ENCODE assay signal across 24 cellular contexts in genomic region chr15:40298216-40298935, GRCh38. TPM values are rescaled to one million over a fixed set of nuclear protein-coding genes. Genes with fewer than 3 reads are reported as not detected.
DNase-seq lines count a peak whose midpoint lies in the region; FAIRE-seq and TF ChIP-seq lines count a peak whose summit lies in the region.
"Had no signal": no experiment of that assay in that cellular context is flagged by ENCODE, and none has a peak within 500 bp of the region (broad histone marks: within the 10 kb centered on the region; RNA-seq: fewer than 3 reads in every experiment).

No MANE protein-coding gene starts in this region.

- H3K18ac ChIP-seq in H1 (ENCODE audit: extremely low read depth, low read length): no peak overlapping the region

- POLR2A ChIA-PET in H1 (lab: Charles Lee; ENCODE audit: partially characterized antibody): interaction anchor here (0.9 to 1.0 kb wide), 2 partner anchors 9 to 11 kb away, joined by 3 to 4 read pairs; no protein-coding TSS in a partner anchor

- no peak overlapping the region for H3K9ac ChIP-seq in H1 (replicated peaks in 1 of 4; ENCODE audit: extremely low read depth in 1 of 4, low read depth in 3 of 4, low read length in 3 of 4)
- H3K9ac ChIP-seq: GM23248 had no signal

- no peak overlapping the region; the same call in 1 of the 2 replicates for H2BK15ac ChIP-seq in H1 (ENCODE audit: low read length)

- peaks cover 0 to 6% (median under 1%) of the 10 kb centered on the region in 4 experiments; a peak in 3 of 7 replicates for H3K27me3 ChIP-seq in H1 (replicated peaks in 1 of 4; ENCODE audit: control insufficient read depth in 3 of 4, extremely low read depth in 1 of 4, insufficient read depth in 3 of 4, low read length in 3 of 4)
- H3K27me3 ChIP-seq in osteoblast (ENCODE audit: insufficient read depth, low read length): peaks cover 48% of the 10 kb centered on the region

- peak overlapping the region; percentile 26; the same call in 1 of the 2 replicates for H2BK5ac ChIP-seq in H1 (ENCODE audit: low read depth, low read length)

- TF ChIP-seq CTCF in H1 (IDR thresholded peaks at IDR 0.05; ENCODE audit: control extremely low read depth in 1 of 3, insufficient read depth in 1 of 3, low read depth in 1 of 3, low read length in 3 of 3) (no peak), osteoblast (IDR thresholded peaks at IDR 0.05; ENCODE audit: extremely low read depth, low read depth, low read length) (no peak)

- H2BK20ac ChIP-seq in H1 (ENCODE audit: low read length): no peak overlapping the region

- no peak for FAIRE-seq in H1 (lab: Jason Lieb, UNC)
- FAIRE-seq: A549, D721Med, GM12892, GM18507, H54 had no signal

- H3K23me2 ChIP-seq in H1 (ENCODE audit: low read depth, low read length): no peaks in the 10 kb centered on the region

- no peaks in the 10 kb centered on the region for H4K20me1 ChIP-seq in H1 (replicated peaks in 1 of 2; ENCODE audit: control insufficient read depth in 1 of 2, insufficient read depth in 2 of 2, low read length in 2 of 2)
- no peaks in the 10 kb centered on the region for H4K20me1 ChIP-seq in osteoblast (ENCODE audit: insufficient read depth, low read length)

- H3K9me3 ChIP-seq in H1 (ENCODE audit: insufficient read depth in 2 of 2, low read depth in 1 of 2, low read length in 1 of 2) (0 out of 4 replicates have a peak, but pooled peaks cover 0 to 3% of the 10 kb centered on the region in 2 experiments), osteoblast (ENCODE audit: low read depth, low read length) (peaks cover 4% of the 10 kb centered on the region)
- H3K9me3 ChIP-seq: Caco-2 had no signal

- no peak overlapping the region for H3K14ac ChIP-seq in H1 (ENCODE audit: insufficient read length)

- H3K4me2 ChIP-seq in H1 (ENCODE audit: insufficient read depth in 1 of 2, low read depth in 2 of 2, low read length in 2 of 2) (no peak overlapping the region), osteoblast (ENCODE audit: insufficient read depth, low read length) (no peak overlapping the region)
- H3K4me2 ChIP-seq: A549 had no signal

- H3K23ac ChIP-seq in H1 (ENCODE audit: insufficient read length): no peak overlapping the region

- peak overlapping the region; percentile 40; the same call in 1 of the 2 replicates for H2AK5ac ChIP-seq in H1 (ENCODE audit: low read depth, low read length)

- DNase-seq in NCI-H146 (lab: John Stamatoyannopoulos, UW) (peak; percentile 29), NCI-H146 treated with DMSO at 0.1 percent for 48 hours (lab: John Stamatoyannopoulos, UW; ENCODE audit: unreplicated experiment) (no peak), H1 (ENCODE audit: low read depth in 1 of 2, low spot score in 2 of 2) (no peak), osteoblast (ENCODE audit: insufficient read length, low spot score, missing footprints) (peak; percentile 60), NCI-H345 (lab: John Stamatoyannopoulos, UW) (no peak)
- DNase-seq in activated CD4-positive, alpha-beta T cell treated with anti-CD3 and anti-CD28 coated beads, Interleukin-2, amount 50 U/mL, for 4 hours: no peak
- DNase-seq: AML-193; Caco-2; CD4-positive, alpha-beta T cell; GDM1; GM23248; HCEC 1CT; IMR-90 had no signal

- no peak overlapping the region for H3K4ac ChIP-seq in H1 (replicated peaks; ENCODE audit: insufficient read length, low read depth, low read length)

- no peak overlapping the region for H2BK120ac ChIP-seq in H1 (replicated peaks; ENCODE audit: low read depth, low read length)

- TF ChIP-seq EP300 in H1 (IDR thresholded peaks at IDR 0.05; ENCODE audit: borderline replicate concordance in 1 of 2, low read depth in 2 of 2, low read length in 2 of 2): no peak

- H2AFZ ChIP-seq in H1 (ENCODE audit: low read length) (no peak overlapping the region), osteoblast (ENCODE audit: low read length) (no peak overlapping the region)
- H2AFZ ChIP-seq: GM23248 had no signal

- no peaks in the 10 kb centered on the region for H3K79me2 ChIP-seq in H1 (ENCODE audit: control insufficient read depth in 1 of 2, insufficient read depth in 2 of 2, low read length in 2 of 2)
- H3K79me2 ChIP-seq in osteoblast (ENCODE audit: insufficient read depth, low read length): no peaks in the 10 kb centered on the region

- H3K36me3 ChIP-seq in H1 (ENCODE audit: control insufficient read depth in 2 of 4, insufficient read depth in 4 of 4, low read length in 3 of 4) (no peaks in the 10 kb centered on the region), osteoblast (ENCODE audit: insufficient read depth, low read length) (no peaks in the 10 kb centered on the region)

- H4K5ac ChIP-seq in H1 (ENCODE audit: insufficient read length, low read depth, low read length): no peak overlapping the region

- no peaks in the 10 kb centered on the region for H3K79me1 ChIP-seq in H1 (ENCODE audit: low read depth, low read length)

- 91% methylated on average over 17 of the region's 17 CpGs; no CpG with 5 or more reads in 1 of the 2 experiments for WGBS in H1 (ENCODE audit: extremely low coverage in 1 of 2, insufficient coverage in 1 of 2, insufficient read length in 1 of 2, insufficient replicate concordance in 2 of 2, low coverage in 1 of 2, low lambda C conversion rate in 2 of 2, missing lambda C conversion rate in 1 of 2), 2 experiments

- CTCF ChIA-PET in H1 (lab: Charles Lee; ENCODE audit: partially characterized antibody): interaction anchor here (0.9 to 2.1 kb wide), 7 partner anchors 10 to 73 kb away, joined by 3 to 10 read pairs (median 6); partner anchors contain the start of gene PLCB2

- H2BK12ac ChIP-seq in H1 (ENCODE audit: low read depth, low read length): no peak overlapping the region

- no peak overlapping the region for H4K91ac ChIP-seq in H1 (replicated peaks; ENCODE audit: insufficient read length, low read length)

- no peak overlapping the region for H3K4me3 ChIP-seq in H1 (ENCODE audit: extremely low read depth in 1 of 4, insufficient read depth in 2 of 4, low read depth in 3 of 4, low read length in 4 of 4)
- no peak overlapping the region for H3K4me3 ChIP-seq in osteoblast (ENCODE audit: insufficient read depth, low read length)
- H3K4me3 ChIP-seq: A549, GM23248 had no signal

- no peak for TF ChIP-seq RAD21 in H1 (IDR thresholded peaks at IDR 0.05 in 1 of 2, conservative IDR thresholded peaks at IDR 0.05 in 1 of 2; ENCODE audit: low read depth in 2 of 2, low read length in 2 of 2)

- no peak overlapping the region for H3K56ac ChIP-seq in H1 (replicated peaks; ENCODE audit: insufficient read length, low read depth, low read length)

- TF ChIP-seq POLR2A in H1 (IDR thresholded peaks at IDR 0.05; ENCODE audit: control extremely low read depth in 1 of 2, low read depth in 2 of 2, low read length in 2 of 2): no peak

- H3K27ac ChIP-seq in H1 (ENCODE audit: low read depth, low read length) (no peak overlapping the region), osteoblast (ENCODE audit: low read depth, low read length) (no peak overlapping the region)
- H3K27ac ChIP-seq: 22Rv1, A549, C4-2B, GM23248, HL-60 had no signal

- no peak overlapping the region for H4K8ac ChIP-seq in H1 (ENCODE audit: extremely low read depth, insufficient read depth, low read length)

- H3K4me1 ChIP-seq in H1 (replicated peaks in 1 of 4; ENCODE audit: control insufficient read depth in 3 of 4, insufficient read depth in 4 of 4, low read length in 3 of 4) (peaks cover 0 to 20% (median 10%) of the 10 kb centered on the region in 4 experiments; a peak in 6 of 7 replicates), osteoblast (ENCODE audit: insufficient read depth, low read length) (no peaks in the 10 kb centered on the region)
- H3K4me1 ChIP-seq: A549 had no signal

RNA-seq across cellular contexts. Expression of gene PLCB2, which starts 9.4 kb away (rescaled TPM):
- total RNA-seq in H1 (2021; fragmentation: NEBNext Ultra II Directional; extraction: Animal tissue kit (Norgen Biotek cat#: 25700)): 8.4 and 9.4 TPM in 2 replicates
- polyA plus RNA-seq in H1 (2011; rRNA removed): 7.2 and 11.3 TPM in 2 replicates
- polyA plus RNA-seq in H1 (2011; cell fraction: cytosol; rRNA removed): 10.7 TPM
- 30.4 TPM for polyA plus RNA-seq in H1 (2011; cell fraction: nucleus; rRNA removed)
- 4.1 to 10.7 TPM (median 7.5 TPM) in 4 replicates for polyA plus RNA-seq in H1 (2012, experiment 1 of 2)
- 4.1 TPM for polyA plus RNA-seq in H1 (2012, experiment 2 of 2)
- 7.0 TPM for polyA plus RNA-seq in H1 (2013, experiment 1 of 2)
- polyA plus RNA-seq in H1 (2013, experiment 2 of 2): 7.6 TPM
- 6.1 and 6.2 TPM in 2 replicates for polyA minus RNA-seq in H1 (2011; rRNA and poly(A)+ RNA removed)
- 3.7 TPM for polyA minus RNA-seq in H1 (2011; cell fraction: cytosol; rRNA and poly(A)+ RNA removed)
- polyA minus RNA-seq in H1 (2011; cell fraction: nucleus; rRNA and poly(A)+ RNA removed): 20.0 TPM
- under 0.01 TPM in 2 replicates for total RNA-seq in osteoblast

RNA-seq across cellular contexts. Expression of gene ANKRD63, which starts 15.5 kb away (rescaled TPM):
- total RNA-seq in H1 (2021; fragmentation: NEBNext Ultra II Directional; extraction: Animal tissue kit (Norgen Biotek cat#: 25700)): 0.26 TPM in 1 of 2 replicates, not detected in the other
- polyA plus RNA-seq in H1 (2011; rRNA removed): 0.16 and 0.18 TPM in 2 replicates
- 0.22 TPM for polyA plus RNA-seq in H1 (2011; cell fraction: cytosol; rRNA removed)
- 0.94 TPM for polyA plus RNA-seq in H1 (2011; cell fraction: nucleus; rRNA removed)
- polyA plus RNA-seq in H1 (2012, experiment 1 of 2): 0.16 to 0.21 TPM in 2 of 4 replicates, not detected in the others
- polyA plus RNA-seq in H1 (2012, experiment 2 of 2): not detected
- not detected for polyA plus RNA-seq in H1 (2013, experiment 1 of 2)
- 0.04 TPM for polyA plus RNA-seq in H1 (2013, experiment 2 of 2)
- polyA minus RNA-seq in H1 (2011; rRNA and poly(A)+ RNA removed): not detected in 2 replicates
- polyA minus RNA-seq in H1 (2011; cell fraction: cytosol; rRNA and poly(A)+ RNA removed): not detected
- polyA minus RNA-seq in H1 (2011; cell fraction: nucleus; rRNA and poly(A)+ RNA removed): 2.1 TPM
- not detected in 2 replicates for total RNA-seq in osteoblast
- total RNA-seq: CD4-positive, alpha-beta T cell; GM23248; HT1080; IMR-90 had no signal
- polyA plus RNA-seq: BJ, GM23248, IMR-90 had no signal

RNA-seq across cellular contexts. Expression of gene INAFM2, which starts 25.1 kb away (rescaled TPM):
- total RNA-seq in H1 (2021; fragmentation: NEBNext Ultra II Directional; extraction: Animal tissue kit (Norgen Biotek cat#: 25700)): 35.1 and 38.2 TPM in 2 replicates
- 9.6 and 15.3 TPM in 2 replicates for polyA plus RNA-seq in H1 (2011; rRNA removed)
- polyA plus RNA-seq in H1 (2011; cell fraction: cytosol; rRNA removed): 11.9 TPM
- polyA plus RNA-seq in H1 (2011; cell fraction: nucleus; rRNA removed): 9.2 TPM
- polyA plus RNA-seq in H1 (2012, experiment 1 of 2): 16.0 to 31.4 TPM (median 18.6 TPM) in 4 replicates
- polyA plus RNA-seq in H1 (2012, experiment 2 of 2): 19.4 TPM
- polyA plus RNA-seq in H1 (2013, experiment 1 of 2): 39.7 TPM
- 42.5 TPM for polyA plus RNA-seq in H1 (2013, experiment 2 of 2)
- polyA minus RNA-seq in H1 (2011; rRNA and poly(A)+ RNA removed): 8.6 and 10.5 TPM in 2 replicates
- 10.1 TPM for polyA minus RNA-seq in H1 (2011; cell fraction: cytosol; rRNA and poly(A)+ RNA removed)
- 14.0 TPM for polyA minus RNA-seq in H1 (2011; cell fraction: nucleus; rRNA and poly(A)+ RNA removed)
- total RNA-seq in osteoblast: 16.8 and 17.7 TPM in 2 replicates

RNA-seq across cellular contexts. Expression of gene CCDC9B, which starts 42.4 kb away (rescaled TPM):
- 0.33 and 0.78 TPM in 2 replicates for total RNA-seq in H1 (2021; fragmentation: NEBNext Ultra II Directional; extraction: Animal tissue kit (Norgen Biotek cat#: 25700))
- 0.45 and 0.63 TPM in 2 replicates for polyA plus RNA-seq in H1 (2011; rRNA removed)
- polyA plus RNA-seq in H1 (2011; cell fraction: cytosol; rRNA removed): 0.10 TPM
- polyA plus RNA-seq in H1 (2011; cell fraction: nucleus; rRNA removed): 0.73 TPM
- polyA plus RNA-seq in H1 (2012, experiment 1 of 2): 0.62 to 1.1 TPM (median 0.85 TPM) in 4 replicates
- 0.25 TPM for polyA plus RNA-seq in H1 (2012, experiment 2 of 2)
- 0.71 TPM for polyA plus RNA-seq in H1 (2013, experiment 1 of 2)
- polyA plus RNA-seq in H1 (2013, experiment 2 of 2): 0.50 TPM
- 0.22 and 0.50 TPM in 2 replicates for polyA minus RNA-seq in H1 (2011; rRNA and poly(A)+ RNA removed)
- 0.66 TPM for polyA minus RNA-seq in H1 (2011; cell fraction: cytosol; rRNA and poly(A)+ RNA removed)
- 1.8 TPM for polyA minus RNA-seq in H1 (2011; cell fraction: nucleus; rRNA and poly(A)+ RNA removed)
- total RNA-seq in osteoblast: 18.3 and 23.9 TPM in 2 replicates

RNA-seq across cellular contexts. Expression of gene PHGR1, which starts 52.5 kb away (rescaled TPM):
- not detected in 2 replicates for total RNA-seq in H1 (2021; fragmentation: NEBNext Ultra II Directional; extraction: Animal tissue kit (Norgen Biotek cat#: 25700))
- not detected in 2 replicates for polyA plus RNA-seq in H1 (2011; rRNA removed)
- not detected for polyA plus RNA-seq in H1 (2011; cell fraction: cytosol; rRNA removed)
- polyA plus RNA-seq in H1 (2011; cell fraction: nucleus; rRNA removed): not detected
- polyA plus RNA-seq in H1 (2012, experiment 1 of 2): not detected in 4 replicates
- not detected for polyA plus RNA-seq in H1 (2012, experiment 2 of 2)
- not detected for polyA plus RNA-seq in H1 (2013, experiment 1 of 2)
- polyA plus RNA-seq in H1 (2013, experiment 2 of 2): not detected
- polyA minus RNA-seq in H1 (2011; rRNA and poly(A)+ RNA removed): not detected in 2 replicates
- polyA minus RNA-seq in H1 (2011; cell fraction: cytosol; rRNA and poly(A)+ RNA removed): not detected
- not detected for polyA minus RNA-seq in H1 (2011; cell fraction: nucleus; rRNA and poly(A)+ RNA removed)
- not detected in 2 replicates for total RNA-seq in osteoblast
- total RNA-seq: CD4-positive, alpha-beta T cell; Daoy; GM23248; HT1080; IMR-90 had no signal
- polyA plus RNA-seq: A549, BJ, GM23248, IMR-90 had no signal

Comparison
In these comparisons a context has a peak if more than half of its experiments do, and no peak if none do; other contexts are left out.
1. DNase-seq: peak in NCI-H146 (single experiment) and osteoblast (single experiment); none in NCI-H146 treated with DMSO at 0.1 percent for 48 hours (single experiment), H1 (0 of 2), activated CD4-positive, alpha-beta T cell treated with anti-CD3 and anti-CD28 coated beads, Interleukin-2, amount 50 U/mL, for 4 hours (0 of 2) and NCI-H345 (single experiment).